ENCODE assay signal across 1 cellular context in genomic region chrX:13219990-13220764, GRCh38.
TF ChIP-seq lines count a peak whose summit lies in the region.

No MANE protein-coding gene starts in this region.

TF ChIP-seq in IMR-90, 13 proteins besides CTCF, POLR2A, EP300 and RAD21 (continued from another document):
- TF ChIP-seq RCOR1 (IDR thresholded peaks at IDR 0.05; ENCODE audit: insufficient replicate concordance, low read length) (no peak), MAZ (IDR thresholded peaks at IDR 0.05; ENCODE audit: borderline replicate concordance, low read depth, low read length) (no peak), MXI1 (IDR thresholded peaks at IDR 0.05; ENCODE audit: borderline replicate concordance, low read depth, low read length) (no peak)
